Comparison of ENCODE assay signal across 12 cellular contexts in genomic region chr6:154404791-154405400, GRCh38. TPM values are rescaled to one million over a fixed set of nuclear protein-coding genes. Genes with fewer than 3 reads are reported as not detected.
DNase-seq lines count a peak whose midpoint lies in the region; ATAC-seq, FAIRE-seq and TF ChIP-seq lines count a peak whose summit lies in the region.
"Had no signal": no experiment of that assay in that cellular context is flagged by ENCODE, and none has a peak within 500 bp of the region (broad histone marks: within the 10 kb centered on the region; RNA-seq: fewer than 3 reads in every experiment).

No MANE protein-coding gene starts in this region.

- peak; percentile 58 for ATAC-seq in HG03442 (IDR thresholded peaks at IDR 0.05; ENCODE audit: unreplicated experiment)
- ATAC-seq: upper lobe of right lung had no signal

- H3K4me3 ChIP-seq in choroid plexus epithelial cell (ENCODE audit: low read depth, low read length) (peak overlapping the region; percentile 11), sigmoid colon (no peak overlapping the region)
- H3K4me3 ChIP-seq: upper lobe of right lung had no signal

- H3K27me3 ChIP-seq in sigmoid colon = no peaks in the 10 kb centered on the region
- H3K27me3 ChIP-seq: upper lobe of right lung had no signal

- H3K4me1 ChIP-seq in sigmoid colon = peaks cover 0 to 45% (median 37%) of the 10 kb centered on the region in 4 donors

- DNase-seq in GM04503 (ENCODE audit: low read depth) (peak; percentile 61), choroid plexus epithelial cell (ENCODE audit: low read depth) (peak; percentile 64), sigmoid colon (no peak), NCI-H510A treated with DMSO at 0.1 percent for 48 hours (lab: John Stamatoyannopoulos, UW) (no peak), NCI-H510A (lab: John Stamatoyannopoulos, UW) (no peak), D721Med (ENCODE audit: insufficient read length, low spot score) (no peak)
- no peak for DNase-seq in stimulated activated CD4-positive, alpha-beta T cell treated with anti-CD3 and anti-CD28 coated beads, Interleukin-4, amount 100 ng/mL, for 4 hours
- DNase-seq: activated effector memory CD4-positive, alpha-beta T cell treated with anti-CD3 and anti-CD28 coated beads, Interleukin-2, amount 50 U/mL, for 16 hours; midbrain; retina; upper lobe of right lung had no signal

- H3K27ac ChIP-seq in sigmoid colon = peak overlapping the region; percentile 61 to 90 (median 68)
- H3K27ac ChIP-seq: upper lobe of right lung had no signal

- H3K36me3 ChIP-seq in sigmoid colon = peaks cover 0 to 20% (median 4%) of the 10 kb centered on the region in 4 donors
- H3K36me3 ChIP-seq: upper lobe of right lung had no signal

- no peaks in the 10 kb centered on the region for H3K9me3 ChIP-seq in sigmoid colon
- H3K9me3 ChIP-seq: upper lobe of right lung had no signal

- TF ChIP-seq POLR2A in sigmoid colon (IDR thresholded peaks at IDR 0.05) = no peak

- 77 to 89% methylated on average over 6 of the region's 6 CpGs for WGBS in sigmoid colon, 2 donors

- no peak for FAIRE-seq in D721Med (lab: Jason Lieb, UNC)

- TF ChIP-seq EP300 in sigmoid colon (IDR thresholded peaks at IDR 0.05) = no peak

- intact Hi-C loops in sigmoid colon (cut with DNase I) = loop anchor here (10.0 kb wide), 2 partner anchors 190 to 250 kb away; no protein-coding TSS in a partner anchor

- TF ChIP-seq CTCF in choroid plexus epithelial cell (conservative IDR thresholded peaks at IDR 0.05; ENCODE audit: low read depth, low read length) (no peak), sigmoid colon (IDR thresholded peaks at IDR 0.05) (no peak), D721Med (IDR thresholded peaks at IDR 0.05; ENCODE audit: insufficient read depth, missing control alignments) (no peak)

RNA-seq across cellular contexts. Expression of gene IPCEF1, which starts 48.3 kb away (rescaled TPM):
- 1 to 10 TPM in 1 of 4 donors, under 1 TPM in 3; 0.28 to 1.1 (median 0.69) TPM for total RNA-seq in sigmoid colon
- polyA plus RNA-seq in sigmoid colon = 1 to 10 TPM in 2 of 3 donors, under 1 TPM in 1; 0.46 to 5.5 (median 1.2) TPM

Comparison
In these comparisons a context has a peak if more than half of its experiments do, and no peak if none do; other contexts are left out.
1. DNase-seq: peak in GM04503 (single experiment) and choroid plexus epithelial cell (single experiment); none in sigmoid colon (single experiment), NCI-H510A treated with DMSO at 0.1 percent for 48 hours (single experiment), NCI-H510A (single experiment), stimulated activated CD4-positive, alpha-beta T cell treated with anti-CD3 and anti-CD28 coated beads, Interleukin-4, amount 100 ng/mL, for 4 hours (0 of 2) and D721Med (single experiment).